In the genomic region with DNA sequence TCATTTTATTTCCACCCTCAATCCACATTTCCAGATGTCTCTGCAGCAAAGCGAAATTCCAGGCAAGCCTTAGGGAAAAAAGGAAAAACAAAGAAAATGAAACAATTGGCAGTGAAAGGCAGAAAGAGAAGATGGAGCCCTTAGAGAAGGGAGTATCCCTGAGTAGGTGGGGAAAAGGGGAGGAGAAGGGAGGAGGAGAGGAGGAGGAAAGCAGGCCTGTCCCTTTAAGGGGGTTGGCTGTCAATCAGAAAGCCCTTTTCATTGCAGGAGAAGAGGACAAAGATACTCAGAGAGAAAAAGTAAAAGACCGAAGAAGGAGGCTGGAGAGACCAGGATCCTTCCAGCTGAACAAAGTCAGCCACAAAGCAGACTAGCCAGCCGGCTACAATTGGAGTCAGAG, we compare ENCODE assay signal across 21 cellular contexts. TPM values are rescaled to one million over a fixed set of nuclear protein-coding genes. Genes with fewer than 3 reads are reported as not detected.
DNase-seq lines count a peak whose midpoint lies in the region; ATAC-seq and TF ChIP-seq lines count a peak whose summit lies in the region.
"Had no signal": no experiment of that assay in that cellular context is flagged by ENCODE, and none has a peak within 500 bp of the region (broad histone marks: within the 10 kb centered on the region; RNA-seq: fewer than 3 reads in every experiment).

A gene with protein sequence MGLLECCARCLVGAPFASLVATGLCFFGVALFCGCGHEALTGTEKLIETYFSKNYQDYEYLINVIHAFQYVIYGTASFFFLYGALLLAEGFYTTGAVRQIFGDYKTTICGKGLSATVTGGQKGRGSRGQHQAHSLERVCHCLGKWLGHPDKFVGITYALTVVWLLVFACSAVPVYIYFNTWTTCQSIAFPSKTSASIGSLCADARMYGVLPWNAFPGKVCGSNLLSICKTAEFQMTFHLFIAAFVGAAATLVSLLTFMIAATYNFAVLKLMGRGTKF (plus strand): TSS at position 255 of the 400 bp plus-strand sequence. CDS start 156 bp downstream, outside the sequence.

- no peak within 1 kb of the TSS for H4K8ac ChIP-seq in H9 (replicated peaks; ENCODE audit: insufficient read length, low read depth, low read length)

- H2AFZ ChIP-seq in H9 (ENCODE audit: low read length) = no peak within 1 kb of the TSS

- H4K91ac ChIP-seq in H9 (ENCODE audit: insufficient read length, low read depth, low read length) = no peak within 1 kb of the TSS

- H3T11ph ChIP-seq in H9 (ENCODE audit: low read length) = no peak within 1 kb of the TSS

- H2BK120ac ChIP-seq in H9 (ENCODE audit: low read depth, low read length, poor library complexity, severe bottlenecking) = no peak within 1 kb of the TSS

- no peak within 1 kb of the TSS for H3K9ac ChIP-seq in H9 (ENCODE audit: extremely low read depth, insufficient read length, low read length)
- H3K9ac ChIP-seq: SK-N-SH had no signal

- TF ChIP-seq CTCF in H9 (conservative IDR thresholded peaks at IDR 0.05) (no peak), sigmoid colon (IDR thresholded peaks at IDR 0.05) (no peak), body of pancreas (IDR thresholded peaks at IDR 0.05) (no peak)

- ATAC-seq in GM18505 (IDR thresholded peaks at IDR 0.05; ENCODE audit: unreplicated experiment) = no peak
- ATAC-seq in body of pancreas = no peak
- ATAC-seq: PC-3 had no signal

- no peak within 1 kb of the TSS for H3K27ac ChIP-seq in H9 (ENCODE audit: insufficient read length, low read depth, low read length)
- peak within 1 kb of the TSS; percentile 87 for H3K27ac ChIP-seq in caudate nucleus (ENCODE audit: low read depth, low read length)
- peak within 1 kb of the TSS; percentile 89 for H3K27ac ChIP-seq in layer of hippocampus (ENCODE audit: low read depth, low read length)
- H3K27ac ChIP-seq in sigmoid colon = no peak within 1 kb of the TSS
- H3K27ac ChIP-seq in body of pancreas = no peak within 1 kb of the TSS
- H3K27ac ChIP-seq: neutrophil had no signal

- H3K79me2 ChIP-seq in H9 (ENCODE audit: insufficient read depth, low read length) = no peaks in the 10 kb centered on the region

- no peak within 1 kb of the TSS for H2BK15ac ChIP-seq in H9 (ENCODE audit: low read depth, low read length)

- intact Hi-C loops in sigmoid colon (cut with DNase I) = loop anchor here (10.0 kb wide), 1 partner anchor 62 kb away; a partner anchor contains a TSS
- intact Hi-C loops in body of pancreas (cut with DNase I) = no loop called here

- H3K4me2 ChIP-seq in H9 (ENCODE audit: insufficient read depth, insufficient read length, low read length) = no peak within 1 kb of the TSS
- H3K4me2 ChIP-seq: SK-N-SH had no signal

- peaks cover 0 to 25% of the 10 kb centered on the region in 2 experiments; a peak in 2 of 5 replicates for H3K9me3 Mint-ChIP-seq in H9

- no peaks in the 10 kb centered on the region for H3K27me3 Mint-ChIP-seq in H9 (ENCODE audit: low read depth)

- no peaks in the 10 kb centered on the region for H3K36me3 ChIP-seq in sigmoid colon
- no peaks in the 10 kb centered on the region for H3K36me3 ChIP-seq in body of pancreas (replicated peaks in 1 of 2; ENCODE audit: insufficient read depth in 1 of 2, low read depth in 2 of 2)
- H3K36me3 ChIP-seq: neutrophil had no signal

- H3K4me3 Mint-ChIP-seq in H9 = no peak within 1 kb of the TSS

- no peak within 1 kb of the TSS for H3K14ac ChIP-seq in H9 (ENCODE audit: insufficient read depth, low read length)

- no peak within 1 kb of the TSS for H4K5ac ChIP-seq in H9 (ENCODE audit: insufficient read length, low read depth, low read length)

- no peak within 1 kb of the TSS for H2BK20ac ChIP-seq in H9 (ENCODE audit: low read depth, low read length, poor library complexity, severe bottlenecking)

- TF ChIP-seq POLR2A in sigmoid colon (IDR thresholded peaks at IDR 0.05) (no peak), GM18505 (IDR thresholded peaks at IDR 0.05; ENCODE audit: borderline replicate concordance, extremely low read depth, insufficient read depth, insufficient read length) (no peak), body of pancreas (IDR thresholded peaks at IDR 0.05) (no peak)

- peak within 1 kb of the TSS; percentile 56 to 66 (median 66); a peak in 4 of 7 replicates for H3K27ac Mint-ChIP-seq in H9

- peak; percentile 33 for DNase-seq in H9
- peak in 36 of 61 donors; percentile 1 to 74 (median 17) for DNase-seq in caudate nucleus (lab: John Stamatoyannopoulos, UW)
- DNase-seq in sigmoid colon = no peak
- no peak for DNase-seq in DMS 273 treated with DMSO at 0.1 percent for 48 hours (lab: John Stamatoyannopoulos, UW)
- DNase-seq in HUDEP-2 (lab: John Stamatoyannopoulos, UW; ENCODE audit: unreplicated experiment in 76 of 76) = no peak
- no peak for DNase-seq in body of pancreas
- DNase-seq: activated CD8-positive, alpha-beta memory T cell treated with anti-CD3 and anti-CD28 coated beads, Interleukin-2, amount 50 U/mL, for 48 hours; activated naive CD4-positive, alpha-beta T cell treated with Interleukin-2 at 50 U/mL for 16 hours; aorta; Caco-2; cortex of kidney; KG1; mammary epithelial cell; NCI-H69; PC-3; SK-N-SH; stimulated activated CD4-positive, alpha-beta T cell treated with anti-CD3 and anti-CD28 coated beads, Interleukin-2, amount 100 ng/mL, for 24 hours had no signal

- no peak within 1 kb of the TSS for H2AK5ac ChIP-seq in H9 (ENCODE audit: insufficient read length, low read length)

- peak within 1 kb of the TSS in 3 of 4 donors; percentile 14 to 15 (median 15) for H3K4me3 ChIP-seq in sigmoid colon
- H3K4me3 ChIP-seq in body of pancreas = no peak within 1 kb of the TSS

- no peak within 1 kb of the TSS for H2BK12ac ChIP-seq in H9 (ENCODE audit: insufficient read length, low read depth, low read length)

- no peaks in the 10 kb centered on the region for H3K23me2 ChIP-seq in H9 (ENCODE audit: insufficient read length, low read depth, low read length, poor library complexity, severe bottlenecking)

- no peak within 1 kb of the TSS for H3K18ac ChIP-seq in H9 (ENCODE audit: insufficient read length, low read depth, low read length)

- H3K79me1 ChIP-seq in H9 (ENCODE audit: insufficient read depth, low read depth, low read length, poor library complexity, severe bottlenecking) = no peaks in the 10 kb centered on the region

- H3K23ac ChIP-seq in H9 (ENCODE audit: insufficient read length, low read depth, low read length) = no peak within 1 kb of the TSS

- H3K9me3 ChIP-seq in H9 (ENCODE audit: control insufficient read depth, low read depth, low read length) (no peaks in the 10 kb centered on the region), sigmoid colon (no peaks in the 10 kb centered on the region), body of pancreas (no peaks in the 10 kb centered on the region)
- H3K9me3 ChIP-seq: Caco-2, neutrophil, SK-N-SH had no signal

- peaks cover 46 to 79% (median 58%) of the 10 kb centered on the region in 3 experiments for H3K36me3 Mint-ChIP-seq in H9 (ENCODE audit: insufficient read depth in 1 of 3, low read depth in 3 of 3)

- H3K4me1 Mint-ChIP-seq in H9 = peaks cover 16 to 30% of the 10 kb centered on the region in 2 experiments

- H4K20me1 ChIP-seq in H9 (ENCODE audit: control insufficient read depth, insufficient read depth, insufficient read length) = no peaks in the 10 kb centered on the region

- WGBS in H9 (ENCODE audit: extremely low coverage, insufficient read length, low lambda C conversion rate) = no CpG with 5 or more reads among the region's 3 CpGs
- 77 to 80% methylated on average over 3 of the region's 3 CpGs for WGBS in sigmoid colon, 2 donors
- 33 to 56% methylated on average over 3 of the region's 3 CpGs for WGBS in body of pancreas, 2 donors

- no peak within 1 kb of the TSS for H3K56ac ChIP-seq in H9 (ENCODE audit: insufficient read length, low read depth, low read length)

- no peak for TF ChIP-seq EP300 in sigmoid colon (IDR thresholded peaks at IDR 0.05)

- no peaks in the 10 kb centered on the region for H3K27me3 ChIP-seq in H9 (ENCODE audit: insufficient read depth, low read length)
- no peaks in the 10 kb centered on the region for H3K27me3 ChIP-seq in layer of hippocampus (ENCODE audit: control insufficient read depth, insufficient read depth, low read length)
- no peaks in the 10 kb centered on the region for H3K27me3 ChIP-seq in sigmoid colon
- no peaks in the 10 kb centered on the region for H3K27me3 ChIP-seq in body of pancreas
- H3K27me3 ChIP-seq: neutrophil had no signal

- no peak within 1 kb of the TSS for H3K4ac ChIP-seq in H9 (ENCODE audit: low read depth, low read length)

- H3K4me1 ChIP-seq in H9 (ENCODE audit: insufficient read depth, low read length) (no peaks in the 10 kb centered on the region; the same call in 1 of the 2 replicates), sigmoid colon (peaks cover 0 to 10% (median 0%) of the 10 kb centered on the region in 4 donors), body of pancreas (no peaks in the 10 kb centered on the region)
- H3K4me1 ChIP-seq: Caco-2 had no signal

- no peak within 1 kb of the TSS for H2BK5ac ChIP-seq in H9 (ENCODE audit: insufficient read length, low read length)

RNA-seq across cellular contexts. Expression of the gene that starts here (rescaled TPM):
- 86.3 and 88.3 TPM in 2 replicates for total RNA-seq in H9 (2021)
- 100 to 1,000 TPM in 1 of 4 donors, 10 to 100 TPM in 3; 32.7 to 112 (median 47.0) TPM for total RNA-seq in sigmoid colon
- 10 to 100 TPM in 1 of 3 donors, 1 to 10 TPM in 2; 1.6 to 10.2 (median 3.6) TPM for polyA plus RNA-seq in sigmoid colon
- 1 to 10 TPM in 1 of 2 donors, under 1 TPM in 1; 0.78 to 2.0 TPM for total RNA-seq in body of pancreas
- total RNA-seq: epithelial cell of proximal tubule, mammary epithelial cell, PC-3 had no signal

Comparison
In these comparisons a context has a peak if more than half of its experiments do, and no peak if none do; other contexts are left out.
1. RNA of the gene that starts here (total RNA-seq): 86.3 to 88.3 TPM in H9 and 32.7 to 112 TPM in sigmoid colon; 0.78 to 2.0 TPM in body of pancreas; every median in the first group is over 10 times any median in the second.
2. DNase-seq: peak in H9 (single experiment) and caudate nucleus (36 of 61); none in sigmoid colon (single experiment), DMS 273 treated with DMSO at 0.1 percent for 48 hours (single experiment), HUDEP-2 (0 of 76) and body of pancreas (0 of 4).
3. H3K27ac ChIP-seq: peak in caudate nucleus (single experiment) and layer of hippocampus (single experiment); none in H9 (single experiment), sigmoid colon (0 of 4) and body of pancreas (0 of 4).
4. H3K4me3 ChIP-seq: peak in sigmoid colon (3 of 4); none in body of pancreas (0 of 2).